Comparison of ENCODE assay signal across 8 cellular contexts in genomic region chr13:39942901-39943273, GRCh38.
A peak's percentile ranks its signal among the peaks of the same experiment; 100 is the strongest.
DNase-seq lines count a peak whose midpoint lies in the region; ATAC-seq and TF ChIP-seq lines count a peak whose summit lies in the region.

No MANE protein-coding gene starts in this region.

- H3K36me3 ChIP-seq in gastroesophageal sphincter, result no peaks in the 10 kb centered on the region
- H3K36me3 ChIP-seq in upper lobe of left lung, result no peaks in the 10 kb centered on the region

- no peaks in the 10 kb centered on the region for H3K9me3 ChIP-seq in gastroesophageal sphincter
- H3K9me3 ChIP-seq in upper lobe of left lung, result no peaks in the 10 kb centered on the region

- H3K4me3 ChIP-seq in gastroesophageal sphincter (no peak overlapping the region), upper lobe of left lung (no peak overlapping the region)

- H3K27me3 ChIP-seq in gastroesophageal sphincter (no peaks in the 10 kb centered on the region), upper lobe of left lung (no peaks in the 10 kb centered on the region)

- WGBS in gastroesophageal sphincter (ENCODE audit: low coverage in 1 of 2), 2 donors, result 40 to 50% methylated on average over 2 to 4 of the region's 8 CpGs
- 39 to 40% methylated on average over 7 to 8 of the region's 8 CpGs for WGBS in upper lobe of left lung, 2 donors

- peak; percentile 88 for DNase-seq in ELF-1 (ENCODE audit: low read depth, low spot score)
- DNase-seq in HuH-7 (ENCODE audit: low spot score), result peak; percentile 40
- peak; percentile 17 to 39 for DNase-seq in SHP77 (lab: John Stamatoyannopoulos, UW)
- peak; percentile 57 for DNase-seq in activated T-helper 9 cell treated with anti-CD3 and anti-CD28 coated beads, Interleukin-2, amount 50 U/mL, for 16 hours (ENCODE audit: low read depth)
- DNase-seq in pons (ENCODE audit: low spot score), result peak; percentile 61
- DNase-seq in upper lobe of left lung, result peak in 1 of 2 donors; percentile 61

- ATAC-seq in GM21576 (IDR thresholded peaks at IDR 0.05; ENCODE audit: unreplicated experiment) (peak; percentile 98), gastroesophageal sphincter (peak; percentile 81), upper lobe of left lung (ENCODE audit: low FRiP score in 2 of 2) (peak; percentile 86 to 94)

- no peak for TF ChIP-seq EP300 in gastroesophageal sphincter (IDR thresholded peaks at IDR 0.05)
- TF ChIP-seq EP300 in upper lobe of left lung (IDR thresholded peaks at IDR 0.05), result no peak

- peaks cover 0 to 22% (median 0%) of the 10 kb centered on the region in 3 donors for H3K4me1 ChIP-seq in gastroesophageal sphincter
- peaks cover 0 to 4% (median 0%) of the 10 kb centered on the region in 4 donors for H3K4me1 ChIP-seq in upper lobe of left lung

- TF ChIP-seq CTCF in gastroesophageal sphincter (IDR thresholded peaks at IDR 0.05) (peak; percentile 59 to 88 (median 82)), upper lobe of left lung (IDR thresholded peaks at IDR 0.05) (peak; percentile 63 to 89 (median 79))

- H3K27ac ChIP-seq in gastroesophageal sphincter (no peak overlapping the region), upper lobe of left lung (no peak overlapping the region)

- TF ChIP-seq POLR2A in gastroesophageal sphincter (IDR thresholded peaks at IDR 0.05), result no peak
- TF ChIP-seq POLR2A in upper lobe of left lung (IDR thresholded peaks at IDR 0.05), result no peak
